Comparison of ENCODE assay signal across 6 cellular contexts in genomic region chr7:5312276-5313070, GRCh38. TPM values are rescaled to one million over a fixed set of nuclear protein-coding genes. Genes with fewer than 3 reads are reported as not detected.
DNase-seq lines count a peak whose midpoint lies in the region; ATAC-seq, FAIRE-seq and TF ChIP-seq lines count a peak whose summit lies in the region.
"Not testable (repeated sequence)": the region's sequence is repeated elsewhere in the genome, so short reads cannot be mapped to it uniquely, and the experiment has no call there.

No MANE protein-coding gene starts in this region.

- not testable (repeated sequence) for H3K27me3 Mint-ChIP-seq in GM23338 (ENCODE audit: insufficient read depth, low read depth, poor library complexity); endodermal cell (ENCODE audit: insufficient read depth); stimulated activated naive CD8-positive, alpha-beta T cell treated with anti-CD3 and anti-CD28 coated beads, Interleukin-15, amount 100 ng/mL, for 72 hours

- not testable (repeated sequence) for H3K27me3 ChIP-seq in GM23338 (ENCODE audit: insufficient read depth); K562 (ENCODE audit: control insufficient read depth in 2 of 2, insufficient read depth in 2 of 2, low read length in 2 of 2); endodermal cell (ENCODE audit: control insufficient read depth, insufficient read depth, low read length, poor library complexity, severe bottlenecking)

- H3K4me3 ChIP-seq in GM23338; HEK293 (ENCODE audit: low read depth, low read length); K562; endodermal cell (ENCODE audit: low read length): not testable (repeated sequence)

- not testable (repeated sequence) for H3K36me3 Mint-ChIP-seq in GM23338 (ENCODE audit: low read depth)
- H3K36me3 Mint-ChIP-seq in endodermal cell (ENCODE audit: low read depth), result peaks cover 47% of the 10 kb centered on the region

- H3K4me2 ChIP-seq in GM23338; K562 (ENCODE audit: insufficient read depth, low read length): not testable (repeated sequence)

- not testable (repeated sequence) for TF ChIP-seq RAD21 in K562 (CRISPR knock-in tag; conservative IDR thresholded peaks at IDR 0.05 in 1 of 2, IDR thresholded peaks at IDR 0.05 in 1 of 2)

- intact Hi-C loops in K562 (cut with micrococcal nuclease), result not testable (repeated sequence)

- not testable (repeated sequence) for BruUV-seq in K562 (replicated peaks; lab: Mats Ljungman, UMichigan)

- peak; percentile 17; the same call in 2 of the 3 replicates for ATAC-seq in GM23338
- not testable (repeated sequence) for ATAC-seq in K562
- peak; percentile 3 for ATAC-seq in stimulated activated naive CD8-positive, alpha-beta T cell treated with anti-CD3 and anti-CD28 coated beads, Interleukin-15, amount 100 ng/mL, for 72 hours

- CTCF ChIA-PET in HEK293 (lab: Yijun Ruan, JAX); K562 (lab: Yijun Ruan, JAX; ENCODE audit: low intra/inter-chr PET ratio): not testable (repeated sequence)

- not testable (repeated sequence) for H3K36me3 ChIP-seq in GM23338 (ENCODE audit: insufficient read depth)
- H3K36me3 ChIP-seq in HEK293 (ENCODE audit: control insufficient read depth in 2 of 2, insufficient read depth in 1 of 2, low read length in 2 of 2) (peaks cover 0 to 24% of the 10 kb centered on the region in 2 experiments; a peak in 2 of 3 replicates), K562 (ENCODE audit: control insufficient read depth, insufficient read depth, low read length) (peaks cover 11% of the 10 kb centered on the region; the same call in 2 of the 3 replicates), endodermal cell (ENCODE audit: control insufficient read depth, insufficient read depth, low read length) (peaks cover 39% of the 10 kb centered on the region)

- H3K9ac ChIP-seq in K562 (ENCODE audit: insufficient read depth in 1 of 2, low read depth in 2 of 2, low read length in 2 of 2); endodermal cell (ENCODE audit: extremely low read depth, low read length, poor library complexity, severe bottlenecking): not testable (repeated sequence)

- H3K9me3 Mint-ChIP-seq in GM23338; endodermal cell; stimulated activated naive CD8-positive, alpha-beta T cell treated with anti-CD3 and anti-CD28 coated beads, Interleukin-15, amount 100 ng/mL, for 72 hours: not testable (repeated sequence)

- not testable (repeated sequence) for H2AFZ ChIP-seq in GM23338; K562 (ENCODE audit: low read depth, low read length)

- H3K4me1 Mint-ChIP-seq in GM23338; endodermal cell; stimulated activated naive CD8-positive, alpha-beta T cell treated with anti-CD3 and anti-CD28 coated beads, Interleukin-15, amount 100 ng/mL, for 72 hours: not testable (repeated sequence)

- not testable (repeated sequence) for H3K27ac Mint-ChIP-seq in GM23338; endodermal cell; stimulated activated naive CD8-positive, alpha-beta T cell treated with anti-CD3 and anti-CD28 coated beads, Interleukin-15, amount 100 ng/mL, for 72 hours

- H3F3A ChIP-seq in GM23338 (replicated peaks; ENCODE audit: low read depth), result not testable (repeated sequence)

- not testable (repeated sequence) for TF ChIP-seq CTCF in GM23338 (conservative IDR thresholded peaks at IDR 0.05; ENCODE audit: low read depth in 2 of 2); HEK293 (tag by site-specific recombination; IDR thresholded peaks at IDR 0.05); K562 (IDR thresholded peaks at IDR 0.05 in 2 of 3, conservative IDR thresholded peaks at IDR 0.05 in 1 of 3; ENCODE audit: insufficient read depth in 2 of 3, low read depth in 1 of 3, low read length in 3 of 3); endodermal cell (conservative IDR thresholded peaks at IDR 0.05)

- H4K20me1 ChIP-seq in GM23338 (replicated peaks; ENCODE audit: insufficient read depth); K562 (replicated peaks; ENCODE audit: control insufficient read depth, insufficient read depth, low read length): not testable (repeated sequence)

- not testable (repeated sequence) for H3K9me3 ChIP-seq in HEK293 (ENCODE audit: control insufficient read depth, insufficient read depth, low read depth, low read length); K562 (replicated peaks; ENCODE audit: control insufficient read depth, insufficient read depth, low read depth, low read length); endodermal cell (ENCODE audit: control insufficient read depth, low read length)

- not testable (repeated sequence) for H3K4me1 ChIP-seq in GM23338 (ENCODE audit: insufficient read depth); HEK293 (ENCODE audit: control insufficient read depth, insufficient read depth, low read length); K562 (replicated peaks in 1 of 2; ENCODE audit: control insufficient read depth in 2 of 2, insufficient read depth in 2 of 2, low read length in 2 of 2); endodermal cell (ENCODE audit: control insufficient read depth, insufficient read depth, low read length)

- POLR2A ChIA-PET in HEK293 (lab: Yijun Ruan, JAX); K562 (lab: Yijun Ruan, JAX): not testable (repeated sequence)

- TF ChIP-seq EP300 in K562 (IDR thresholded peaks at IDR 0.05; ENCODE audit: low read length), result not testable (repeated sequence)

- not testable (repeated sequence) for H3K9me1 ChIP-seq in K562 (ENCODE audit: control insufficient read depth, insufficient read depth, low read length)

- H3K4me3 Mint-ChIP-seq in GM23338; endodermal cell; stimulated activated naive CD8-positive, alpha-beta T cell treated with anti-CD3 and anti-CD28 coated beads, Interleukin-15, amount 100 ng/mL, for 72 hours: not testable (repeated sequence)

- TF ChIP-seq POLR2A in K562 (conservative IDR thresholded peaks at IDR 0.05), result not testable (repeated sequence)

- H3K9me2 ChIP-seq in GM23338 (ENCODE audit: insufficient read depth), result not testable (repeated sequence)

- in situ Hi-C loops in K562 (cut with MboI), result not testable (repeated sequence)

- not testable (repeated sequence) for FAIRE-seq in K562 (lab: Jason Lieb, UNC)
- peak; percentile 95 for FAIRE-seq in urothelium cell line (lab: Jason Lieb, UNC)

- WGBS in K562 (ENCODE audit: insufficient coverage, low coverage, missing lambda C conversion rate), result 92% methylated on average over 16 of the region's 46 CpGs
- WGBS in endodermal cell (ENCODE audit: insufficient coverage in 1 of 2, insufficient read length in 1 of 2), 2 experiments, result 95 to 100% methylated on average over 10 to 30 of the region's 46 CpGs

- H3K27ac ChIP-seq in GM23338 (ENCODE audit: low read depth); HEK293 (ENCODE audit: extremely low read depth, low read depth, low read length); K562 (ENCODE audit: extremely low read depth, low read depth, low read length); endodermal cell (ENCODE audit: low read depth, low read length): not testable (repeated sequence)

- not testable (repeated sequence) for DNase-seq in GM23338 (ENCODE audit: low spot score); K562 (ENCODE audit: extremely low read depth in 1 of 4, low spot score in 3 of 4); stimulated activated naive CD8-positive, alpha-beta T cell treated with anti-CD3 and anti-CD28 coated beads, Interleukin-15, amount 100 ng/mL, for 72 hours; urothelium cell line (ENCODE audit: low spot score)
- DNase-seq in endodermal cell, result peak; percentile 32

- H3K79me2 ChIP-seq in GM23338 (replicated peaks; ENCODE audit: insufficient read depth); K562 (ENCODE audit: control insufficient read depth, insufficient read depth, low read length): not testable (repeated sequence)

TF ChIP-seq in K562, 482 proteins besides CTCF, POLR2A, EP300 and RAD21:
- TF ChIP-seq POLR2G (IDR thresholded peaks at IDR 0.05; ENCODE audit: low read depth, low read length), result 0 out of 2 replicates have a peak, but pooled peaks have one; percentile 24
- peak; percentile 71; the same call in 1 of the 2 replicates for TF ChIP-seq ZNF263 (CRISPR knock-in tag; IDR thresholded peaks at IDR 0.05; ENCODE audit: borderline replicate concordance)

RNA-seq across cellular contexts. Expression of gene SLC29A4, which starts 29.7 kb away (rescaled TPM):
- total RNA-seq in GM23338 (2014; rRNA removed; shearing (Covaris generic)), result 8.1 and 8.8 TPM in 2 replicates
- 4.8 and 6.4 TPM in 2 replicates for polyA plus RNA-seq in GM23338 (2016; fragmentation: Nextera tagmentation; extraction: Ambion mirVana)
- 2.7 and 9.3 TPM in 2 replicates for total RNA-seq in K562 (2011; cell fraction: chromatin; rRNA removed; ENCODE audit: low replicate concordance)
- total RNA-seq in K562 (2011; cell fraction: nucleolus; rRNA removed), result 2.4 and 3.3 TPM in 2 replicates
- total RNA-seq in K562 (2011; cell fraction: nucleoplasm; rRNA removed), result 3.4 and 3.6 TPM in 2 replicates
- total RNA-seq in K562 (2014; rRNA removed), result 0.77 and 2.3 TPM in 2 replicates
- total RNA-seq in K562 (2014; rRNA removed; fragmentation: Illumina TruSeq; extraction: Trizol), result 0.03 and 0.29 TPM in 2 replicates
- total RNA-seq in K562 (2015; rRNA removed; fragmentation: Illumina TruSeq; extraction: Trizol), result 0.14 and 0.19 TPM in 2 replicates
- total RNA-seq in K562 (2021), result 1.2 and 1.4 TPM in 2 replicates
- polyA plus RNA-seq in K562 (2011; rRNA removed), result 1.1 and 1.2 TPM in 2 replicates
- polyA plus RNA-seq in K562 (2011; cell fraction: cytosol; rRNA removed), result 0.80 and 4.7 TPM in 2 replicates
- 1.7 and 4.8 TPM in 2 replicates for polyA plus RNA-seq in K562 (2011; cell fraction: nucleus; rRNA removed)
- polyA plus RNA-seq in K562 (2012), result 0.60 and 0.78 TPM in 2 replicates
- polyA plus RNA-seq in K562 (2014; fragmentation: Illumina TruSeq; extraction: Trizol), result 0.37 and 1.1 TPM in 2 replicates
- polyA plus RNA-seq in K562 (2014; fragmentation: Nextera tagmentation; extraction: Ambion mirVana), result under 1 TPM; 0.01 to 0.03 TPM
- 0.82 and 1.2 TPM in 2 replicates for polyA plus RNA-seq in K562 (2014; rRNA removed)
- polyA minus RNA-seq in K562 (2011; rRNA and poly(A)+ RNA removed), result 0.36 and 2.3 TPM in 2 replicates
- 0.86 and 4.1 TPM in 2 replicates for polyA minus RNA-seq in K562 (2011; cell fraction: cytosol; rRNA and poly(A)+ RNA removed)
- polyA minus RNA-seq in K562 (2011; cell fraction: nucleus; rRNA and poly(A)+ RNA removed), result 0.44 and 0.54 TPM in 2 replicates
- total RNA-seq in endodermal cell, result 10 to 100 TPM; 15.0 to 23.8 TPM
- polyA plus RNA-seq in endodermal cell (2013, experiment 1 of 2), result 34.8 TPM
- polyA plus RNA-seq in endodermal cell (2013, experiment 2 of 2), result 30.5 TPM
